ENCODE assay signal across 13 cellular contexts in the genomic region with DNA sequence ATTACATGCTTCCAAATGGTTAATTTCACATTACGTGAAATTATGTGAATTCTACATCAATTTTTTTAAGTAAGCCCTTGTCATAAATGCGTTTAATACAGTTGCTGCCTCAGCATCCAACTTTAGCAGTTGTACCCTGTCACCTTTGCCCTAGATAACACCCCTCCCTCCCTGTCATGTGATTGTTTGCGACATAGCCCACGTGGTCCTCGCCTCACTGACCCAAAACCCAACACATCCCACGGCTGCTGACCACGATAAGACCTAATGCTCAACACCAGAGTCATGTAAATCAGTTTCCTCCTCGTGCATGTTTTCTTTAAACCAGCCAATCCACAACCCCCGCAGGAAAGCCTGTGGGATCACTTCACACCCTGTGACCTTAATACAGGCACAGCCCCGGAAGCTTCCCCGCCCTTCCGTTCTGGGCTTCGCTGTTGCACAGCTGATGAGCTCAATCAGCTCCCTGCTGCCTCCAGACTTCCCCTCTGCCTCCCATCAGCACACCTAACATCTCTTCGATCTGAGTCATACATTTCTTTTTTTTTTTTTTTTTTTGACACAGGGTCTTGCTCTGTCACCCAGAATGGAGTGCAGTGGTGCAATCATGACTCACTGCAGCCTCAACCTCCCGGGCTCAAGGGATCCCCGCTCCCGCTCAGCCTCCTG. TPM values are rescaled to one million over a fixed set of nuclear protein-coding genes. Genes with fewer than 3 reads are reported as not detected.
DNase-seq lines count a peak whose midpoint lies in the region; ATAC-seq and TF ChIP-seq lines count a peak whose summit lies in the region.
"Not testable (repeated sequence)": the region's sequence is repeated elsewhere in the genome, so short reads cannot be mapped to it uniquely, and the experiment has no call there.
"Had no signal": no experiment of that assay in that cellular context is flagged by ENCODE, and none has a peak within 500 bp of the region (broad histone marks: within the 10 kb centered on the region; RNA-seq: fewer than 3 reads in every experiment).

No MANE protein-coding gene starts in this region.

- H3K27ac ChIP-seq in left lung = not testable (repeated sequence)

- H3K4me1 ChIP-seq in left lung = not testable (repeated sequence)

- peak; percentile 50 for DNase-seq in activated CD4-positive, alpha-beta T cell treated with anti-CD3 and anti-CD28 coated beads, Interleukin-2, amount 10 ng/mL, durations not matched to agents 24 days and 14 days
- DNase-seq in central memory CD8-positive, alpha-beta T cell (ENCODE audit: low spot score in 2 of 2); left lung: not testable (repeated sequence)

- intact Hi-C loops in activated CD4-positive, alpha-beta T cell treated with anti-CD3 and anti-CD28 coated beads, Interleukin-2, amount 10 ng/mL, durations not matched to agents 24 days and 14 days (cut with micrococcal nuclease); left lung (cut with DNase I): not testable (repeated sequence)

- not testable (repeated sequence) for TF ChIP-seq POLR2A in GM18505 (IDR thresholded peaks at IDR 0.05; ENCODE audit: borderline replicate concordance, extremely low read depth, insufficient read depth, insufficient read length)

- not testable (repeated sequence) for H3K27me3 Mint-ChIP-seq in activated CD4-positive, alpha-beta T cell treated with anti-CD3 and anti-CD28 coated beads, Interleukin-2, amount 10 ng/mL, durations not matched to agents 24 days and 14 days; central memory CD8-positive, alpha-beta T cell; stimulated activated memory B cell treated with anti-CD40 and anti-IgM and Interleukin-4, amounts not matched to agents 10 μg/mL and 1 μg/mL and 100 μg/mL, for 72 hours

- not testable (repeated sequence) for H3K4me3 ChIP-seq in left lung

- not testable (repeated sequence) for TF ChIP-seq CTCF in left lung (IDR thresholded peaks at IDR 0.05)

- H3K9me3 ChIP-seq in left lung = not testable (repeated sequence)

- not testable (repeated sequence) for H3K27me3 ChIP-seq in left lung

- H3K27ac Mint-ChIP-seq in activated CD4-positive, alpha-beta T cell treated with anti-CD3 and anti-CD28 coated beads, Interleukin-2, amount 10 ng/mL, durations not matched to agents 24 days and 14 days = peak overlapping the region; percentile 45
- H3K27ac Mint-ChIP-seq in central memory CD8-positive, alpha-beta T cell (ENCODE audit: low read depth) = peak overlapping the region; percentile 71
- not testable (repeated sequence) for H3K27ac Mint-ChIP-seq in stimulated activated memory B cell treated with anti-CD40 and anti-IgM and Interleukin-4, amounts not matched to agents 10 μg/mL and 1 μg/mL and 100 μg/mL, for 72 hours

- not testable (repeated sequence) for H3K9me3 Mint-ChIP-seq in activated CD4-positive, alpha-beta T cell treated with anti-CD3 and anti-CD28 coated beads, Interleukin-2, amount 10 ng/mL, durations not matched to agents 24 days and 14 days; central memory CD8-positive, alpha-beta T cell; stimulated activated memory B cell treated with anti-CD40 and anti-IgM and Interleukin-4, amounts not matched to agents 10 μg/mL and 1 μg/mL and 100 μg/mL, for 72 hours

- not testable (repeated sequence) for H3K36me3 ChIP-seq in left lung

- H3K36me3 Mint-ChIP-seq in activated CD4-positive, alpha-beta T cell treated with anti-CD3 and anti-CD28 coated beads, Interleukin-2, amount 10 ng/mL, durations not matched to agents 24 days and 14 days (ENCODE audit: low read depth); central memory CD8-positive, alpha-beta T cell (ENCODE audit: insufficient read depth); stimulated activated memory B cell treated with anti-CD40 and anti-IgM and Interleukin-4, amounts not matched to agents 10 μg/mL and 1 μg/mL and 100 μg/mL, for 72 hours: not testable (repeated sequence)

- H3K4me3 Mint-ChIP-seq in activated CD4-positive, alpha-beta T cell treated with anti-CD3 and anti-CD28 coated beads, Interleukin-2, amount 10 ng/mL, durations not matched to agents 24 days and 14 days; central memory CD8-positive, alpha-beta T cell; stimulated activated memory B cell treated with anti-CD40 and anti-IgM and Interleukin-4, amounts not matched to agents 10 μg/mL and 1 μg/mL and 100 μg/mL, for 72 hours: not testable (repeated sequence)

- peak; percentile 73 for ATAC-seq in GM18505 (IDR thresholded peaks at IDR 0.05; ENCODE audit: unreplicated experiment)
- ATAC-seq in GM21390 (IDR thresholded peaks at IDR 0.05; ENCODE audit: unreplicated experiment) = peak; percentile 69
- ATAC-seq in HG02970 (IDR thresholded peaks at IDR 0.05; ENCODE audit: low FRiP score, unreplicated experiment) = peak; percentile 64
- ATAC-seq in HG03520 (IDR thresholded peaks at IDR 0.05; ENCODE audit: unreplicated experiment) = peak; percentile 88
- peak; percentile 95 for ATAC-seq in central memory CD8-positive, alpha-beta T cell (replicated peaks; ENCODE audit: extremely low read depth, poor library complexity, severe bottlenecking)
- peak; percentile 91 for ATAC-seq in left lung
- peak; percentile 99 for ATAC-seq in stimulated activated memory B cell treated with anti-CD40 and anti-IgM and Interleukin-4, amounts not matched to agents 10 μg/mL and 1 μg/mL and 100 μg/mL, for 72 hours

- not testable (repeated sequence) for H3K4me1 Mint-ChIP-seq in activated CD4-positive, alpha-beta T cell treated with anti-CD3 and anti-CD28 coated beads, Interleukin-2, amount 10 ng/mL, durations not matched to agents 24 days and 14 days; central memory CD8-positive, alpha-beta T cell; stimulated activated memory B cell treated with anti-CD40 and anti-IgM and Interleukin-4, amounts not matched to agents 10 μg/mL and 1 μg/mL and 100 μg/mL, for 72 hours

RNA-seq across cellular contexts. Expression of a gene that starts 9.9 kb away (rescaled TPM):
- not detected in 2 replicates for total RNA-seq in activated CD4-positive, alpha-beta T cell treated with anti-CD3 and anti-CD28 coated beads, Interleukin-2, amount 10 ng/mL, durations not matched to agents 24 days and 14 days
- total RNA-seq in left lung = not detected
- total RNA-seq: esophagus squamous epithelium, H7, posterior vena cava, SJSA1 had no signal

RNA-seq across cellular contexts. Expression of a gene that starts 28.0 kb away (rescaled TPM):
- not detected in 2 replicates for total RNA-seq in activated CD4-positive, alpha-beta T cell treated with anti-CD3 and anti-CD28 coated beads, Interleukin-2, amount 10 ng/mL, durations not matched to agents 24 days and 14 days
- not detected for total RNA-seq in left lung
- total RNA-seq: esophagus squamous epithelium, H7, lung microvascular endothelial cell, posterior vena cava, SJSA1 had no signal

RNA-seq across cellular contexts. Expression of a gene that starts 47.4 kb away (rescaled TPM):
- total RNA-seq in activated CD4-positive, alpha-beta T cell treated with anti-CD3 and anti-CD28 coated beads, Interleukin-2, amount 10 ng/mL, durations not matched to agents 24 days and 14 days = not detected in 2 replicates
- total RNA-seq in left lung = not detected
- total RNA-seq: esophagus squamous epithelium, H7, lung microvascular endothelial cell, posterior vena cava, SJSA1 had no signal

RNA-seq across cellular contexts. Expression of a gene that starts 48.1 kb away (rescaled TPM):
- total RNA-seq in activated CD4-positive, alpha-beta T cell treated with anti-CD3 and anti-CD28 coated beads, Interleukin-2, amount 10 ng/mL, durations not matched to agents 24 days and 14 days = not detected in 2 replicates
- total RNA-seq in left lung = under 1 TPM in 1 of 2 donors, not detected in 1; 0.47 TPM
- total RNA-seq: esophagus squamous epithelium, lung microvascular endothelial cell, SJSA1 had no signal
